8 cellular contexts compared by ENCODE assay signal in the genomic region with DNA sequence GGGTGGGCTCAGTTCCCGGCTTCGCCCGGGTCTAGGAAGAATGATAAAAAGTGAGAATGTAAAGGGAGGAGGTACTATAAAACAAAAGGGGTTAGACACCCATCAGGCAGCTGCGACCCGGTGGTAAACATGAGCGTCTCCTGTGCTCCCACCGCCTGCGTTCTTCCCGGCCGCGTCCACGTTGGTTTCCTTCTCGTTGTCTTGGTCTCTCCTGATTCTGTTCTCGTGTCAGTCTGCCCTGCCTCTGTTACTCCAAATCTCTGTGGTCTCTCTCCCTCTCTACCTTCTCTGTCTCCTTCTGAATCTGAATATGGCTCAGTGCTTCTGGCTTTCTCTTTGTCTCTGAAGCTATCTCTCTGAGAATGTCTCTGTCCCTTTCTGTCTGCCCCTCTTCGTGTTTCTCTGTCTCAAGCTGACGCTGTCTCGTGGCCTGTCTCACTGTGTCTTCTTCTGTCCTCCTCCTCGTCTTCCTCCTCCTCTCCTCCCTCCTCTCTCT. TPM values are rescaled to one million over a fixed set of nuclear protein-coding genes. Genes with fewer than 3 reads are reported as not detected.
DNase-seq lines count a peak whose midpoint lies in the region; ATAC-seq and TF ChIP-seq lines count a peak whose summit lies in the region.

No MANE protein-coding gene starts in this region.

- no peak for DNase-seq in AG10803 (ENCODE audit: low read depth)
- DNase-seq in GM20000 (ENCODE audit: low spot score): peak; percentile 64
- no peak for DNase-seq in chondrocyte (ENCODE audit: low spot score)
- no peak for DNase-seq in natural killer cell
- DNase-seq in RKO (ENCODE audit: low spot score): no peak
- DNase-seq in activated CD4-positive, alpha-beta T cell treated with anti-CD3 and anti-CD28 coated beads, Interleukin-2, amount 50 U/mL, for 1 hour: no peak

- ATAC-seq in natural killer cell (peak in 1 of 3 donors; percentile 22), GM18867 (IDR thresholded peaks at IDR 0.05; ENCODE audit: unreplicated experiment) (no peak), HG02885 (IDR thresholded peaks at IDR 0.05; ENCODE audit: poor library complexity, unreplicated experiment) (no peak)

- H3K9me3 Mint-ChIP-seq in chondrocyte (ENCODE audit: low read depth): no peaks in the 10 kb centered on the region
- no peaks in the 10 kb centered on the region for H3K9me3 Mint-ChIP-seq in natural killer cell

- H3K27ac Mint-ChIP-seq in chondrocyte (ENCODE audit: unreplicated experiment) (peak overlapping the region; percentile 67), natural killer cell (no peak overlapping the region)

- no peaks in the 10 kb centered on the region for H3K36me3 Mint-ChIP-seq in chondrocyte (ENCODE audit: low read depth)
- no peaks in the 10 kb centered on the region for H3K36me3 Mint-ChIP-seq in natural killer cell

- H3K4me1 Mint-ChIP-seq in chondrocyte (ENCODE audit: low read depth): peaks cover 31% of the 10 kb centered on the region
- peaks cover 11 to 32% of the 10 kb centered on the region in 2 donors for H3K4me1 Mint-ChIP-seq in natural killer cell

- H3K4me3 ChIP-seq in AG10803 (ENCODE audit: low read length): peak overlapping the region; percentile 17; the same call in 1 of the 2 replicates

- TF ChIP-seq CTCF in AG10803 (conservative IDR thresholded peaks at IDR 0.05; ENCODE audit: low read length): no peak
- TF ChIP-seq CTCF in GM20000 (IDR thresholded peaks at IDR 0.05; ENCODE audit: extremely low read depth, missing control alignments): no peak
- TF ChIP-seq CTCF in chondrocyte (IDR thresholded peaks at IDR 0.05): no peak
- TF ChIP-seq CTCF in natural killer cell (IDR thresholded peaks at IDR 0.05): no peak

- intact Hi-C loops in natural killer cell (cut with micrococcal nuclease): no loop called here

- H3K4me3 Mint-ChIP-seq in chondrocyte (ENCODE audit: unreplicated experiment) (peak overlapping the region; percentile 51), natural killer cell (peak overlapping the region; percentile 51)

- H3K27me3 Mint-ChIP-seq in chondrocyte (ENCODE audit: low read depth): peaks cover 8% of the 10 kb centered on the region
- H3K27me3 Mint-ChIP-seq in natural killer cell (ENCODE audit: low read depth in 2 of 2): peaks cover 52 to 63% of the 10 kb centered on the region in 2 donors

RNA-seq across cellular contexts. Expression of gene FOXP4, which starts 41.6 kb away (rescaled TPM):
- 17.2 to 19.8 TPM (median 18.6 TPM) in 3 replicates for total RNA-seq in chondrocyte
- total RNA-seq in natural killer cell: 10 to 100 TPM; 11.2 to 21.1 (median 14.7) TPM
